In genomic region chr9:130912932-130913598, GRCh38 we compare ENCODE assay signal across 1 cellular context.
TF ChIP-seq lines count a peak whose summit lies in the region.

No MANE protein-coding gene starts in this region.

TF ChIP-seq in K562, 482 proteins besides CTCF, POLR2A, EP300 and RAD21:
- 0 out of 2 replicates have a peak, but pooled peaks have one; percentile 5 for TF ChIP-seq BHLHE40 (IDR thresholded peaks at IDR 0.05; ENCODE audit: low read length)
- TF ChIP-seq, protein P1, sequence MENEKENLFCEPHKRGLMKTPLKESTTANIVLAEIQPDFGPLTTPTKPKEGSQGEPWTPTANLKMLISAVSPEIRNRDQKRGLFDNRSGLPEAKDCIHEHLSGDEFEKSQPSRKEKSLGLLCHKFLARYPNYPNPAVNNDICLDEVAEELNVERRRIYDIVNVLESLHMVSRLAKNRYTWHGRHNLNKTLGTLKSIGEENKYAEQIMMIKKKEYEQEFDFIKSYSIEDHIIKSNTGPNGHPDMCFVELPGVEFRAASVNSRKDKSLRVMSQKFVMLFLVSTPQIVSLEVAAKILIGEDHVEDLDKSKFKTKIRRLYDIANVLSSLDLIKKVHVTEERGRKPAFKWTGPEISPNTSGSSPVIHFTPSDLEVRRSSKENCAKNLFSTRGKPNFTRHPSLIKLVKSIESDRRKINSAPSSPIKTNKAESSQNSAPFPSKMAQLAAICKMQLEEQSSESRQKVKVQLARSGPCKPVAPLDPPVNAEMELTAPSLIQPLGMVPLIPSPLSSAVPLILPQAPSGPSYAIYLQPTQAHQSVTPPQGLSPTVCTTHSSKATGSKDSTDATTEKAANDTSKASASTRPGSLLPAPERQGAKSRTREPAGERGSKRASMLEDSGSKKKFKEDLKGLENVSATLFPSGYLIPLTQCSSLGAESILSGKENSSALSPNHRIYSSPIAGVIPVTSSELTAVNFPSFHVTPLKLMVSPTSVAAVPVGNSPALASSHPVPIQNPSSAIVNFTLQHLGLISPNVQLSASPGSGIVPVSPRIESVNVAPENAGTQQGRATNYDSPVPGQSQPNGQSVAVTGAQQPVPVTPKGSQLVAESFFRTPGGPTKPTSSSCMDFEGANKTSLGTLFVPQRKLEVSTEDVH (IDR thresholded peaks at IDR 0.05; ENCODE audit: low read depth, partially characterized antibody), result no peak
- no peak for TF ChIP-seq LARP7 (IDR thresholded peaks at IDR 0.05)
- TF ChIP-seq, protein P2, sequence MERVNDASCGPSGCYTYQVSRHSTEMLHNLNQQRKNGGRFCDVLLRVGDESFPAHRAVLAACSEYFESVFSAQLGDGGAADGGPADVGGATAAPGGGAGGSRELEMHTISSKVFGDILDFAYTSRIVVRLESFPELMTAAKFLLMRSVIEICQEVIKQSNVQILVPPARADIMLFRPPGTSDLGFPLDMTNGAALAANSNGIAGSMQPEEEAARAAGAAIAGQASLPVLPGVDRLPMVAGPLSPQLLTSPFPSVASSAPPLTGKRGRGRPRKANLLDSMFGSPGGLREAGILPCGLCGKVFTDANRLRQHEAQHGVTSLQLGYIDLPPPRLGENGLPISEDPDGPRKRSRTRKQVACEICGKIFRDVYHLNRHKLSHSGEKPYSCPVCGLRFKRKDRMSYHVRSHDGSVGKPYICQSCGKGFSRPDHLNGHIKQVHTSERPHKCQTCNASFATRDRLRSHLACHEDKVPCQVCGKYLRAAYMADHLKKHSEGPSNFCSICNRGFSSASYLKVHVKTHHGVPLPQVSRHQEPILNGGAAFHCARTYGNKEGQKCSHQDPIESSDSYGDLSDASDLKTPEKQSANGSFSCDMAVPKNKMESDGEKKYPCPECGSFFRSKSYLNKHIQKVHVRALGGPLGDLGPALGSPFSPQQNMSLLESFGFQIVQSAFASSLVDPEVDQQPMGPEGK (CRISPR knock-in tag; IDR thresholded peaks at IDR 0.05; ENCODE audit: borderline replicate concordance), result no peak
- TF ChIP-seq ZKSCAN1 (IDR thresholded peaks at IDR 0.05; ENCODE audit: low read depth, low read length), result peak; percentile 68; the same call in 1 of the 2 replicates
- TF ChIP-seq TCFL5 (CRISPR knock-in tag; conservative IDR thresholded peaks at IDR 0.05), result no peak
- TF ChIP-seq SMC3 (conservative IDR thresholded peaks at IDR 0.05; ENCODE audit: insufficient read depth, low read depth, low read length), result 0 out of 2 replicates have a peak, but pooled peaks have one; percentile 7
- TF ChIP-seq BMI1 (IDR thresholded peaks at IDR 0.05; ENCODE audit: low read length), result peak; percentile 47; the same call in 1 of the 2 replicates
- TF ChIP-seq MAFK (IDR thresholded peaks at IDR 0.05; ENCODE audit: low read length), result peak; percentile 14; the same call in 1 of the 2 replicates
- TF ChIP-seq CTBP1 (IDR thresholded peaks at IDR 0.05; ENCODE audit: borderline replicate concordance), result no peak
- TF ChIP-seq ZFP36 (IDR thresholded peaks at IDR 0.05; ENCODE audit: low read depth, low read length, partially characterized antibody), result peak; percentile 4
- no peak for TF ChIP-seq HNRNPL (IDR thresholded peaks at IDR 0.05; ENCODE audit: low read depth, low read length)
- no peak for TF ChIP-seq NCOA2 (IDR thresholded peaks at IDR 0.05; ENCODE audit: partially characterized antibody in 2 of 2)
